In genomic region chr13:42330991-42331390, GRCh38 we compare ENCODE assay signal across 14 cellular contexts.
"Had no signal": no experiment of that assay in that cellular context is flagged by ENCODE, and none has a peak within 500 bp of the region (broad histone marks: within the 10 kb centered on the region; RNA-seq: fewer than 3 reads in every experiment).

No MANE protein-coding gene starts in this region.

- H3K4me3 ChIP-seq: colonic mucosa, lower lobe of right lung had no signal

- FAIRE-seq: small intestine had no signal

- DNase-seq: activated CD4-positive, alpha-beta T cell treated with anti-CD3 and anti-CD28 coated beads for 1 hour; activated CD4-positive, alpha-beta T cell treated with anti-CD3 and anti-CD28 coated beads, Interleukin-2, amount 50 U/mL, for 4 hours; activated naive CD4-positive, alpha-beta T cell treated with anti-CD3 and anti-CD28 coated beads for 36 hours; colonic mucosa; head of caudate nucleus; immature natural killer cell; left colon; lower lobe of right lung; nucleus accumbens; posterior cingulate gyrus; small intestine; stimulated activated CD4-positive, alpha-beta T cell treated with anti-CD3 and anti-CD28 coated beads, Interleukin-4, amount 100 ng/mL, for 4 hours; stimulated activated CD8-positive, alpha-beta memory T cell treated with anti-CD3 and anti-CD28 coated beads, Interleukin-4, amount 100 ng/mL, for 48 hours; stimulated activated naive CD4-positive, alpha-beta T cell treated with Interleukin-2 at 50 U/mL for 16 hours had no signal
